ENCODE assay signal across 35 cellular contexts in the genomic region with DNA sequence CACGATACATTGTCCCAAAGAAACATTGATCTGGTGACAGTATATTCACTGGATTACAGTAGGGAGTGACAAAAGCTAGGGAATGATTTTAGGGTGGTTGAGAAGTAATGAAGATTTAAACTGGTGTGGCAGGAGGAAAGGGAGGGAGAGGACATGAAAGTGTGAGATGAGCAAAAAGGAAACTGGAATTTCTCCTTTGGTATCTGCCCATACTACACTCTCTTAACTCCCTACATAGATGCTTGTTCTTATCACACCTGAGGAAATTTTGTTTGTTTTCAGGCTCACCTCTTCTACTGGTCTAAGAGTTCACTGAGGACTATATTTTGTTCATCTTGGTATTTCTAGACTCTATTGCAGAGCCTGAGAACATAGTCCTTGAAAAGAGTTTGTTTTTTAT.
"Had no signal": no experiment of that assay in that cellular context is flagged by ENCODE, and none has a peak within 500 bp of the region (broad histone marks: within the 10 kb centered on the region; RNA-seq: fewer than 3 reads in every experiment).

No MANE protein-coding gene starts in this region.

- H3K4me1 ChIP-seq: adrenal gland, breast epithelium had no signal

- FAIRE-seq: astrocyte had no signal

- H3K9me3 ChIP-seq: adrenal gland, body of pancreas, breast epithelium had no signal

- ATAC-seq: activated CD8-positive, alpha-beta T cell treated with anti-CD3 and anti-CD28 coated beads for 36 hours; activated naive CD4-positive, alpha-beta T cell treated with anti-CD3 and anti-CD28 coated beads, Interleukin-2, amount 50 U/mL, for 72 hours; activated T-cell treated with anti-CD3 and anti-CD28 coated beads, Interleukin-2, amount 50 U/mL, for 4 hours; activated T-cell treated with anti-CD3 and anti-CD28 coated beads, Interleukin-2, amount 50 U/mL, for 72 hours; activated T-helper 17 cell treated with anti-CD3 and anti-CD28 coated beads, Interleukin-2, amount 50 U/mL, for 72 hours; body of pancreas had no signal

- H3K27ac ChIP-seq: adrenal gland, body of pancreas, brain microvascular endothelial cell, breast epithelium, WERI-Rb-1 had no signal

- H3K36me3 ChIP-seq: adrenal gland, brain microvascular endothelial cell, breast epithelium, WERI-Rb-1 had no signal

- H3K4me3 ChIP-seq: adrenal gland, body of pancreas, breast epithelium had no signal

- H3K36me3 Mint-ChIP-seq: activated CD4-positive, alpha-beta memory T cell treated with anti-CD3 and anti-CD28 coated beads for 36 hours; activated naive CD4-positive, alpha-beta T cell treated with anti-CD3 and anti-CD28 coated beads, Interleukin-2, amount 50 U/mL, for 72 hours; activated naive CD8-positive, alpha-beta T cell treated with anti-CD3 and anti-CD28 coated beads for 36 hours had no signal

- H3K27ac Mint-ChIP-seq: activated B cell treated with CpG ODN at 0.5 μM for 24 hours; activated CD4-positive, alpha-beta memory T cell treated with anti-CD3 and anti-CD28 coated beads for 36 hours; activated CD4-positive, alpha-beta T cell treated with anti-CD3 and anti-CD28 coated beads, Interleukin-2, amount 10 ng/mL, durations not matched to agents 24 days and 14 days; activated CD8-positive, alpha-beta T cell treated with anti-CD3 and anti-CD28 coated beads for 36 hours; activated naive CD4-positive, alpha-beta T cell treated with anti-CD3 and anti-CD28 coated beads for 36 hours; activated naive CD4-positive, alpha-beta T cell treated with anti-CD3 and anti-CD28 coated beads, Interleukin-2, amount 50 U/mL, for 72 hours; activated naive CD8-positive, alpha-beta T cell treated with anti-CD3 and anti-CD28 coated beads for 36 hours; activated T-cell treated with anti-CD3 and anti-CD28 coated beads, Interleukin-2, amount 50 U/mL, for 72 hours; activated T-helper 1 cell treated with anti-CD3 and anti-CD28 coated beads, Interleukin-12 subunit alpha, Interleukin-12 subunit beta, Interleukin-2, Interleukin-4 antibody, amounts not matched to agents 30 ng/mL and 10 ng/mL and 1 ng/mL, durations not matched to agents 14 hours and 24 hours and 36 hours; activated T-helper 17 cell treated with anti-CD3 and anti-CD28 coated beads, Interleukin-2, amount 50 U/mL, for 72 hours; T-helper 1 cell treated with Interleukin-12 subunit alpha and Interleukin-12 subunit beta and Interleukin-4 antibody, amounts not matched to agents 30 μg/mL and 1 μg/mL, for 36 hours; T-helper 2 cell treated with Interferon-gamma antibody and Interleukin-4, amounts not matched to agents 5 μg/mL and 100 μg/mL, for 36 hours had no signal

- H3K9me3 Mint-ChIP-seq: activated B cell treated with CpG ODN at 0.5 μM for 24 hours; activated CD4-positive, alpha-beta memory T cell treated with anti-CD3 and anti-CD28 coated beads for 36 hours; activated CD4-positive, alpha-beta T cell treated with anti-CD3 and anti-CD28 coated beads, Interleukin-2, amount 10 ng/mL, durations not matched to agents 24 days and 14 days; activated CD8-positive, alpha-beta T cell treated with anti-CD3 and anti-CD28 coated beads for 36 hours; activated naive CD4-positive, alpha-beta T cell treated with anti-CD3 and anti-CD28 coated beads for 36 hours; activated naive CD4-positive, alpha-beta T cell treated with anti-CD3 and anti-CD28 coated beads, Interleukin-2, amount 50 U/mL, for 72 hours; activated naive CD8-positive, alpha-beta T cell treated with anti-CD3 and anti-CD28 coated beads for 36 hours; activated T-cell treated with anti-CD3 and anti-CD28 coated beads, Interleukin-2, amount 50 U/mL, for 4 hours; activated T-cell treated with anti-CD3 and anti-CD28 coated beads, Interleukin-2, amount 50 U/mL, for 72 hours; activated T-helper 1 cell treated with anti-CD3 and anti-CD28 coated beads, Interleukin-12 subunit alpha, Interleukin-12 subunit beta, Interleukin-2, Interleukin-4 antibody, amounts not matched to agents 30 ng/mL and 10 ng/mL and 1 ng/mL, durations not matched to agents 14 hours and 24 hours and 36 hours; activated T-helper 17 cell treated with anti-CD3 and anti-CD28 coated beads, Interleukin-2, amount 50 U/mL, for 72 hours; T-helper 1 cell treated with Interleukin-12 subunit alpha and Interleukin-12 subunit beta and Interleukin-4 antibody, amounts not matched to agents 30 μg/mL and 1 μg/mL, for 36 hours; T-helper 2 cell treated with Interferon-gamma antibody and Interleukin-4, amounts not matched to agents 5 μg/mL and 100 μg/mL, for 36 hours had no signal

- H3K27me3 Mint-ChIP-seq: activated CD4-positive, alpha-beta T cell treated with anti-CD3 and anti-CD28 coated beads, Interleukin-2, amount 10 ng/mL, durations not matched to agents 24 days and 14 days had no signal

- H3K27me3 ChIP-seq: adrenal gland, body of pancreas, brain microvascular endothelial cell, breast epithelium had no signal

- DNase-seq: activated B cell treated with CpG ODN at 0.5 μM for 24 hours; activated CD4-positive, alpha-beta memory T cell treated with anti-CD3 and anti-CD28 coated beads for 36 hours; activated CD4-positive, alpha-beta T cell treated with anti-CD3 and anti-CD28 coated beads for 4 hours; activated CD4-positive, alpha-beta T cell treated with anti-CD3 and anti-CD28 coated beads, Interleukin-2, amount 10 ng/mL, durations not matched to agents 24 days and 14 days; activated CD4-positive, alpha-beta T cell treated with anti-CD3 and anti-CD28 coated beads, Interleukin-2, amount 50 U/mL, for 1 hour; activated CD4-positive, alpha-beta T cell treated with anti-CD3 and anti-CD28 coated beads, Interleukin-2, amount 50 U/mL, for 4 hours; activated CD4-positive, CD25-positive, alpha-beta regulatory T cell treated with anti-CD3 and anti-CD28 coated beads, Interleukin-2, amount 50 U/mL, for 72 hours; activated CD8-positive, alpha-beta memory T cell treated with anti-CD3 and anti-CD28 coated beads, Interleukin-2, amount 50 U/mL, for 4 hours; activated CD8-positive, alpha-beta T cell treated with anti-CD3 and anti-CD28 coated beads for 36 hours; activated effector memory CD4-positive, alpha-beta T cell treated with anti-CD3 and anti-CD28 coated beads, Interleukin-2, amount 50 U/mL, for 16 hours; activated gamma-delta T cell treated with Interleukin-2 at 50 U/mL for 16 hours; activated naive CD4-positive, alpha-beta T cell; activated naive CD4-positive, alpha-beta T cell treated with anti-CD3 and anti-CD28 coated beads for 36 hours; activated naive CD4-positive, alpha-beta T cell treated with anti-CD3 and anti-CD28 coated beads, Interleukin-2, amount 50 U/mL, for 16 hours; activated naive CD8-positive, alpha-beta T cell treated with anti-CD3 and anti-CD28 coated beads for 36 hours; activated T-cell treated with anti-CD3 and anti-CD28 coated beads for 4 hours; activated T-cell treated with anti-CD3 and anti-CD28 coated beads, Interleukin-2, amount 50 U/mL, for 1 hour; activated T-cell treated with anti-CD3 and anti-CD28 coated beads, Interleukin-2, amount 50 U/mL, for 4 hours; activated T-cell treated with anti-CD3 and anti-CD28 coated beads, Interleukin-2, amount 50 U/mL, for 72 hours; adrenal gland; amniotic stem cell; aorta; body of pancreas; brain microvascular endothelial cell; central memory CD4-positive, alpha-beta T cell; T-helper 2 cell; T-helper 9 cell; WERI-Rb-1 had no signal

- H3K4me1 Mint-ChIP-seq: activated B cell treated with CpG ODN at 0.5 μM for 24 hours; activated CD4-positive, alpha-beta T cell treated with anti-CD3 and anti-CD28 coated beads, Interleukin-2, amount 10 ng/mL, durations not matched to agents 24 days and 14 days; activated naive CD8-positive, alpha-beta T cell treated with anti-CD3 and anti-CD28 coated beads for 36 hours; activated T-helper 17 cell treated with anti-CD3 and anti-CD28 coated beads, Interleukin-2, amount 50 U/mL, for 72 hours had no signal

- H3K4me3 Mint-ChIP-seq: activated B cell treated with CpG ODN at 0.5 μM for 24 hours; activated CD4-positive, alpha-beta memory T cell treated with anti-CD3 and anti-CD28 coated beads for 36 hours; activated CD4-positive, alpha-beta T cell treated with anti-CD3 and anti-CD28 coated beads, Interleukin-2, amount 10 ng/mL, durations not matched to agents 24 days and 14 days; activated CD8-positive, alpha-beta T cell treated with anti-CD3 and anti-CD28 coated beads for 36 hours; activated naive CD4-positive, alpha-beta T cell treated with anti-CD3 and anti-CD28 coated beads for 36 hours; activated naive CD8-positive, alpha-beta T cell treated with anti-CD3 and anti-CD28 coated beads for 36 hours; activated T-cell treated with anti-CD3 and anti-CD28 coated beads, Interleukin-2, amount 50 U/mL, for 4 hours; activated T-cell treated with anti-CD3 and anti-CD28 coated beads, Interleukin-2, amount 50 U/mL, for 72 hours; activated T-helper 1 cell treated with anti-CD3 and anti-CD28 coated beads, Interleukin-12 subunit alpha, Interleukin-12 subunit beta, Interleukin-2, Interleukin-4 antibody, amounts not matched to agents 30 ng/mL and 10 ng/mL and 1 ng/mL, durations not matched to agents 14 hours and 24 hours and 36 hours; activated T-helper 17 cell treated with anti-CD3 and anti-CD28 coated beads, Interleukin-2, amount 50 U/mL, for 72 hours; T-helper 1 cell treated with Interleukin-12 subunit alpha and Interleukin-12 subunit beta and Interleukin-4 antibody, amounts not matched to agents 30 μg/mL and 1 μg/mL, for 36 hours; T-helper 2 cell treated with Interferon-gamma antibody and Interleukin-4, amounts not matched to agents 5 μg/mL and 100 μg/mL, for 36 hours had no signal
